In genomic region chr20:44402391-44403193, GRCh38 we compare ENCODE assay signal across 1 cellular context.
TF ChIP-seq lines count a peak whose summit lies in the region.

No MANE protein-coding gene starts in this region.

TF ChIP-seq in HepG2, 621 proteins besides CTCF, POLR2A, EP300 and RAD21 (continued from another document and continues in another):
- TF ChIP-seq CREB3 (CRISPR knock-in tag; IDR thresholded peaks at IDR 0.05), result no peak
- peak; percentile 62; the same call in 1 of the 2 replicates for TF ChIP-seq ZNF766 (CRISPR knock-in tag; IDR thresholded peaks at IDR 0.05; ENCODE audit: borderline replicate concordance)
- TF ChIP-seq ZNF740 (CRISPR knock-in tag; IDR thresholded peaks at IDR 0.05), result no peak
- TF ChIP-seq IKZF1 (IDR thresholded peaks at IDR 0.05), result no peak
- peak; percentile 33; the same call in 1 of the 2 replicates for TF ChIP-seq ZNF276 (CRISPR knock-in tag; IDR thresholded peaks at IDR 0.05; ENCODE audit: low read depth)
- TF ChIP-seq ZNF577 (CRISPR knock-in tag; IDR thresholded peaks at IDR 0.05; ENCODE audit: borderline replicate concordance, low read depth), result peak; percentile 24; the same call in 1 of the 2 replicates
- peak; percentile 95; the same call in 1 of the 2 replicates for TF ChIP-seq ZNF383 (CRISPR knock-in tag; IDR thresholded peaks at IDR 0.05; ENCODE audit: borderline replicate concordance)
- no peak; the same call in 2 of the 3 replicates for TF ChIP-seq MXI1 (IDR thresholded peaks at IDR 0.05; ENCODE audit: borderline replicate concordance, low read depth, low read length)
- TF ChIP-seq E2F5 (CRISPR knock-in tag; conservative IDR thresholded peaks at IDR 0.05), result no peak
- 0 out of 2 replicates have a peak, but pooled peaks have one; percentile 49 for TF ChIP-seq ZBTB7B (CRISPR knock-in tag; IDR thresholded peaks at IDR 0.05)
- peak; percentile 83; the same call in 1 of the 2 replicates for TF ChIP-seq ZNF570 (CRISPR knock-in tag; IDR thresholded peaks at IDR 0.05; ENCODE audit: borderline replicate concordance)
- TF ChIP-seq GZF1 (CRISPR knock-in tag; IDR thresholded peaks at IDR 0.05), result no peak
- no peak for TF ChIP-seq SOX13 (IDR thresholded peaks at IDR 0.05)
- TF ChIP-seq SOX13 (CRISPR knock-in tag; conservative IDR thresholded peaks at IDR 0.05 in 1 of 2, IDR thresholded peaks at IDR 0.05 in 1 of 2), result peak in 1 of 2 experiments; percentile 70; a peak in 2 of 4 replicates
- TF ChIP-seq, protein P1, sequence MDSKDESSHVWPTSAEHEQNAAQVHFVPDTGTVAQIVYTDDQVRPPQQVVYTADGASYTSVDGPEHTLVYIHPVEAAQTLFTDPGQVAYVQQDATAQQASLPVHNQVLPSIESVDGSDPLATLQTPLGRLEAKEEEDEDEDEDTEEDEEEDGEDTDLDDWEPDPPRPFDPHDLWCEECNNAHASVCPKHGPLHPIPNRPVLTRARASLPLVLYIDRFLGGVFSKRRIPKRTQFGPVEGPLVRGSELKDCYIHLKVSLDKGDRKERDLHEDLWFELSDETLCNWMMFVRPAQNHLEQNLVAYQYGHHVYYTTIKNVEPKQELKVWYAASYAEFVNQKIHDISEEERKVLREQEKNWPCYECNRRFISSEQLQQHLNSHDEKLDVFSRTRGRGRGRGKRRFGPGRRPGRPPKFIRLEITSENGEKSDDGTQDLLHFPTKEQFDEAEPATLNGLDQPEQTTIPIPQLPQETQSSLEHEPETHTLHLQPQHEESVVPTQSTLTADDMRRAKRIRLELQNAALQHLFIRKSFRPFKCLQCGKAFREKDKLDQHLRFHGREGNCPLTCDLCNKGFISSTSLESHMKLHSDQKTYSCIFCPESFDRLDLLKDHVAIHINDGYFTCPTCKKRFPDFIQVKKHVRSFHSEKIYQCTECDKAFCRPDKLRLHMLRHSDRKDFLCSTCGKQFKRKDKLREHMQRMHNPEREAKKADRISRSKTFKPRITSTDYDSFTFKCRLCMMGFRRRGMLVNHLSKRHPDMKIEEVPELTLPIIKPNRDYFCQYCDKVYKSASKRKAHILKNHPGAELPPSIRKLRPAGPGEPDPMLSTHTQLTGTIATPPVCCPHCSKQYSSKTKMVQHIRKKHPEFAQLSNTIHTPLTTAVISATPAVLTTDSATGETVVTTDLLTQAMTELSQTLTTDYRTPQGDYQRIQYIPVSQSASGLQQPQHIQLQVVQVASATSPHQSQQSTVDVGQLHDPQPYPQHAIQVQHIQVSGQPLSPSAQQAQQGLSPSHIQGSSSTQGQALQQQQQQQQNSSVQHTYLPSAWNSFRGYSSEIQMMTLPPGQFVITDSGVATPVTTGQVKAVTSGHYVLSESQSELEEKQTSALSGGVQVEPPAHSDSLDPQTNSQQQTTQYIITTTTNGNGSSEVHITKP (CRISPR knock-in tag; IDR thresholded peaks at IDR 0.05; ENCODE audit: low read depth), result no peak
- TF ChIP-seq, protein P2, sequence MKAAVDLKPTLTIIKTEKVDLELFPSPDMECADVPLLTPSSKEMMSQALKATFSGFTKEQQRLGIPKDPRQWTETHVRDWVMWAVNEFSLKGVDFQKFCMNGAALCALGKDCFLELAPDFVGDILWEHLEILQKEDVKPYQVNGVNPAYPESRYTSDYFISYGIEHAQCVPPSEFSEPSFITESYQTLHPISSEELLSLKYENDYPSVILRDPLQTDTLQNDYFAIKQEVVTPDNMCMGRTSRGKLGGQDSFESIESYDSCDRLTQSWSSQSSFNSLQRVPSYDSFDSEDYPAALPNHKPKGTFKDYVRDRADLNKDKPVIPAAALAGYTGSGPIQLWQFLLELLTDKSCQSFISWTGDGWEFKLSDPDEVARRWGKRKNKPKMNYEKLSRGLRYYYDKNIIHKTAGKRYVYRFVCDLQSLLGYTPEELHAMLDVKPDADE (CRISPR knock-in tag; IDR thresholded peaks at IDR 0.05), result peak; percentile 75; the same call in 1 of the 2 replicates
- peak; percentile 71; the same call in 1 of the 2 replicates for TF ChIP-seq FOXK1 (CRISPR knock-in tag; IDR thresholded peaks at IDR 0.05; ENCODE audit: borderline replicate concordance, low read depth)
- TF ChIP-seq ZC3H4 (CRISPR knock-in tag; IDR thresholded peaks at IDR 0.05; ENCODE audit: borderline replicate concordance), result peak; percentile 52; the same call in 1 of the 2 replicates
- TF ChIP-seq ZNF460 (CRISPR knock-in tag; IDR thresholded peaks at IDR 0.05; ENCODE audit: borderline replicate concordance), result no peak
- TF ChIP-seq ZSCAN30 (CRISPR knock-in tag; IDR thresholded peaks at IDR 0.05), result no peak
- no peak for TF ChIP-seq SATB2 (CRISPR knock-in tag; IDR thresholded peaks at IDR 0.05)
- TF ChIP-seq RBM39 (IDR thresholded peaks at IDR 0.05; ENCODE audit: low read depth, low read length, poor library complexity, severe bottlenecking), result peak; percentile 54
- TF ChIP-seq NBN (conservative IDR thresholded peaks at IDR 0.05), result no peak
- TF ChIP-seq SMYD3 (CRISPR knock-in tag; IDR thresholded peaks at IDR 0.05), result no peak
- peak; percentile 50 for TF ChIP-seq DMAP1 (CRISPR knock-in tag; IDR thresholded peaks at IDR 0.05)
- TF ChIP-seq RFXANK (CRISPR knock-in tag; IDR thresholded peaks at IDR 0.05), result no peak
- 0 out of 2 replicates have a peak, but pooled peaks have one; percentile 50 for TF ChIP-seq CCDC6 (CRISPR knock-in tag; IDR thresholded peaks at IDR 0.05)
- TF ChIP-seq ZNF678 (CRISPR knock-in tag; IDR thresholded peaks at IDR 0.05), result no peak
- TF ChIP-seq, protein P3, sequence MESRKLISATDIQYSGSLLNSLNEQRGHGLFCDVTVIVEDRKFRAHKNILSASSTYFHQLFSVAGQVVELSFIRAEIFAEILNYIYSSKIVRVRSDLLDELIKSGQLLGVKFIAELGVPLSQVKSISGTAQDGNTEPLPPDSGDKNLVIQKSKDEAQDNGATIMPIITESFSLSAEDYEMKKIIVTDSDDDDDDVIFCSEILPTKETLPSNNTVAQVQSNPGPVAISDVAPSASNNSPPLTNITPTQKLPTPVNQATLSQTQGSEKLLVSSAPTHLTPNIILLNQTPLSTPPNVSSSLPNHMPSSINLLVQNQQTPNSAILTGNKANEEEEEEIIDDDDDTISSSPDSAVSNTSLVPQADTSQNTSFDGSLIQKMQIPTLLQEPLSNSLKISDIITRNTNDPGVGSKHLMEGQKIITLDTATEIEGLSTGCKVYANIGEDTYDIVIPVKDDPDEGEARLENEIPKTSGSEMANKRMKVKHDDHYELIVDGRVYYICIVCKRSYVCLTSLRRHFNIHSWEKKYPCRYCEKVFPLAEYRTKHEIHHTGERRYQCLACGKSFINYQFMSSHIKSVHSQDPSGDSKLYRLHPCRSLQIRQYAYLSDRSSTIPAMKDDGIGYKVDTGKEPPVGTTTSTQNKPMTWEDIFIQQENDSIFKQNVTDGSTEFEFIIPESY (CRISPR knock-in tag; IDR thresholded peaks at IDR 0.05), result no peak; the same call in 1 of the 2 replicates
- TF ChIP-seq NR1H2 (CRISPR knock-in tag; IDR thresholded peaks at IDR 0.05; ENCODE audit: borderline replicate concordance, low read depth), result no peak
- TF ChIP-seq, protein P4, sequence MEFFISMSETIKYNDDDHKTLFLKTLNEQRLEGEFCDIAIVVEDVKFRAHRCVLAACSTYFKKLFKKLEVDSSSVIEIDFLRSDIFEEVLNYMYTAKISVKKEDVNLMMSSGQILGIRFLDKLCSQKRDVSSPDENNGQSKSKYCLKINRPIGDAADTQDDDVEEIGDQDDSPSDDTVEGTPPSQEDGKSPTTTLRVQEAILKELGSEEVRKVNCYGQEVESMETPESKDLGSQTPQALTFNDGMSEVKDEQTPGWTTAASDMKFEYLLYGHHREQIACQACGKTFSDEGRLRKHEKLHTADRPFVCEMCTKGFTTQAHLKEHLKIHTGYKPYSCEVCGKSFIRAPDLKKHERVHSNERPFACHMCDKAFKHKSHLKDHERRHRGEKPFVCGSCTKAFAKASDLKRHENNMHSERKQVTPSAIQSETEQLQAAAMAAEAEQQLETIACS (CRISPR knock-in tag; IDR thresholded peaks at IDR 0.05), result no peak
- TF ChIP-seq SMAD3 (CRISPR knock-in tag; IDR thresholded peaks at IDR 0.05), result peak; percentile 89
- TF ChIP-seq TRAFD1 (CRISPR knock-in tag; IDR thresholded peaks at IDR 0.05; ENCODE audit: borderline replicate concordance), result 0 out of 2 replicates have a peak, but pooled peaks have one; percentile 11
- TF ChIP-seq ZNF691 (CRISPR knock-in tag; IDR thresholded peaks at IDR 0.05; ENCODE audit: borderline replicate concordance, low read depth), result peak; percentile 89
- no peak for TF ChIP-seq PLRG1 (conservative IDR thresholded peaks at IDR 0.05)
- no peak for TF ChIP-seq FOXK2 (IDR thresholded peaks at IDR 0.05)
- TF ChIP-seq ELF3 (CRISPR knock-in tag; IDR thresholded peaks at IDR 0.05), result peak; percentile 53; the same call in 1 of the 2 replicates
- no peak for TF ChIP-seq GATAD2A (CRISPR knock-in tag; IDR thresholded peaks at IDR 0.05)
- peak; percentile 57; the same call in 1 of the 2 replicates for TF ChIP-seq HOXA3 (CRISPR knock-in tag; IDR thresholded peaks at IDR 0.05)
- TF ChIP-seq, protein P5, sequence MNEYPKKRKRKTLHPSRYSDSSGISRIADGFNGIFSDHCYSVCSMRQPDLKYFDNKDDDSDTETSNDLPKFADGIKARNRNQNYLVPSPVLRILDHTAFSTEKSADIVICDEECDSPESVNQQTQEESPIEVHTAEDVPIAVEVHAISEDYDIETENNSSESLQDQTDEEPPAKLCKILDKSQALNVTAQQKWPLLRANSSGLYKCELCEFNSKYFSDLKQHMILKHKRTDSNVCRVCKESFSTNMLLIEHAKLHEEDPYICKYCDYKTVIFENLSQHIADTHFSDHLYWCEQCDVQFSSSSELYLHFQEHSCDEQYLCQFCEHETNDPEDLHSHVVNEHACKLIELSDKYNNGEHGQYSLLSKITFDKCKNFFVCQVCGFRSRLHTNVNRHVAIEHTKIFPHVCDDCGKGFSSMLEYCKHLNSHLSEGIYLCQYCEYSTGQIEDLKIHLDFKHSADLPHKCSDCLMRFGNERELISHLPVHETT (CRISPR knock-in tag; conservative IDR thresholded peaks at IDR 0.05), result no peak; the same call in 1 of the 2 replicates
- TF ChIP-seq PPARG (CRISPR knock-in tag; conservative IDR thresholded peaks at IDR 0.05), result no peak
- TF ChIP-seq, protein P6, sequence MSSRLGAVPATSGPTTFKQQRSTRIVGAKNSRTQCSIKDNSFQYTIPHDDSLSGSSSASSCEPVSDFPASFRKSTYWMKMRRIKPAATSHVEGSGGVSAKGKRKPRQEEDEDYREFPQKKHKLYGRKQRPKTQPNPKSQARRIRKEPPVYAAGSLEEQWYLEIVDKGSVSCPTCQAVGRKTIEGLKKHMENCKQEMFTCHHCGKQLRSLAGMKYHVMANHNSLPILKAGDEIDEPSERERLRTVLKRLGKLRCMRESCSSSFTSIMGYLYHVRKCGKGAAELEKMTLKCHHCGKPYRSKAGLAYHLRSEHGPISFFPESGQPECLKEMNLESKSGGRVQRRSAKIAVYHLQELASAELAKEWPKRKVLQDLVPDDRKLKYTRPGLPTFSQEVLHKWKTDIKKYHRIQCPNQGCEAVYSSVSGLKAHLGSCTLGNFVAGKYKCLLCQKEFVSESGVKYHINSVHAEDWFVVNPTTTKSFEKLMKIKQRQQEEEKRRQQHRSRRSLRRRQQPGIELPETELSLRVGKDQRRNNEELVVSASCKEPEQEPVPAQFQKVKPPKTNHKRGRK (CRISPR knock-in tag; IDR thresholded peaks at IDR 0.05), result no peak
- no peak; the same call in 1 of the 2 replicates for TF ChIP-seq GATAD1 (CRISPR knock-in tag; IDR thresholded peaks at IDR 0.05)
- TF ChIP-seq TAF1 (CRISPR knock-in tag; IDR thresholded peaks at IDR 0.05), result peak; percentile 56; the same call in 1 of the 2 replicates
- peak; percentile 76 for TF ChIP-seq CBFB (CRISPR knock-in tag; IDR thresholded peaks at IDR 0.05)
